In genomic region chr12:9741726-9742125, GRCh38 we compare ENCODE assay signal across 9 cellular contexts. TPM values are rescaled to one million over a fixed set of nuclear protein-coding genes. Genes with fewer than 3 reads are reported as not detected.
A peak's percentile ranks its signal among the peaks of the same experiment; 100 is the strongest.
DNase-seq lines count a peak whose midpoint lies in the region; ATAC-seq lines count a peak whose summit lies in the region.
"Had no signal": no experiment of that assay in that cellular context is flagged by ENCODE, and none has a peak within 500 bp of the region (broad histone marks: within the 10 kb centered on the region; RNA-seq: fewer than 3 reads in every experiment).

No MANE protein-coding gene starts in this region.

- no peak overlapping the region for H3K4me3 ChIP-seq in Jurkat, Clone E6-1 (ENCODE audit: low read length)
- H3K4me3 ChIP-seq: A549 had no signal

- H3K4me1 Mint-ChIP-seq in stimulated activated effector memory CD8-positive, alpha-beta T cell treated with anti-CD3 and anti-CD28 coated beads, Interleukin-12 subunit alpha, Interleukin-12 subunit beta, amount 100 ng/mL, for 72 hours, result peaks cover 52% of the 10 kb centered on the region

- peaks cover 12% of the 10 kb centered on the region for H3K36me3 Mint-ChIP-seq in stimulated activated effector memory CD8-positive, alpha-beta T cell treated with anti-CD3 and anti-CD28 coated beads, Interleukin-12 subunit alpha, Interleukin-12 subunit beta, amount 100 ng/mL, for 72 hours

- ATAC-seq in stimulated activated effector memory CD8-positive, alpha-beta T cell treated with anti-CD3 and anti-CD28 coated beads, Interleukin-12 subunit alpha, Interleukin-12 subunit beta, amount 100 ng/mL, for 72 hours, result peak; percentile 98
- ATAC-seq: A549 had no signal

- H3K9me3 Mint-ChIP-seq in stimulated activated effector memory CD8-positive, alpha-beta T cell treated with anti-CD3 and anti-CD28 coated beads, Interleukin-12 subunit alpha, Interleukin-12 subunit beta, amount 100 ng/mL, for 72 hours, result peaks cover 2% of the 10 kb centered on the region

- peak overlapping the region; percentile 92 for H3K27ac Mint-ChIP-seq in stimulated activated effector memory CD8-positive, alpha-beta T cell treated with anti-CD3 and anti-CD28 coated beads, Interleukin-12 subunit alpha, Interleukin-12 subunit beta, amount 100 ng/mL, for 72 hours

- DNase-seq in activated gamma-delta T cell treated with Interleukin-2 at 50 U/mL for 16 hours, result peak; percentile 69
- DNase-seq in activated gamma-delta T cell (lab: John Stamatoyannopoulos, UW), result no peak
- peak; percentile 75 for DNase-seq in Jurkat, Clone E6-1 (ENCODE audit: low read depth, low spot score)
- peak; percentile 73 to 74 for DNase-seq in activated T-cell treated with anti-CD3 and anti-CD28 coated beads, Interleukin-2, amount 50 U/mL, for 48 hours
- DNase-seq in stimulated activated effector memory CD8-positive, alpha-beta T cell treated with anti-CD3 and anti-CD28 coated beads, Interleukin-12 subunit alpha, Interleukin-12 subunit beta, amount 100 ng/mL, for 72 hours (ENCODE audit: low spot score in 2 of 2), result peak in 1 of 2 donors; percentile 80
- DNase-seq in NCI-H82 (lab: John Stamatoyannopoulos, UW), result no peak
- no peak for DNase-seq in iPS-NIHi11 (ENCODE audit: low spot score)
- no peak for DNase-seq in kidney glomerular epithelial cell (lab: John Stamatoyannopoulos, UW)

- H3K4me3 Mint-ChIP-seq in stimulated activated effector memory CD8-positive, alpha-beta T cell treated with anti-CD3 and anti-CD28 coated beads, Interleukin-12 subunit alpha, Interleukin-12 subunit beta, amount 100 ng/mL, for 72 hours, result peak overlapping the region; percentile 80

RNA-seq across cellular contexts. Expression of gene CLECL1, which starts 8.8 kb away (rescaled TPM):
- polyA plus RNA-seq in Jurkat, Clone E6-1 (2012; ENCODE audit: insufficient read depth, insufficient read length), result not detected
- polyA plus RNA-seq: A549 had no signal

RNA-seq across cellular contexts. Expression of gene CD69, which starts 19.0 kb away (rescaled TPM):
- polyA plus RNA-seq in Jurkat, Clone E6-1 (2012; ENCODE audit: insufficient read depth, insufficient read length), result 13.5 TPM
- polyA plus RNA-seq: A549 had no signal

Comparison
In these comparisons a context has a peak if more than half of its experiments do, and no peak if none do; other contexts are left out.
1. DNase-seq: peak in activated gamma-delta T cell treated with Interleukin-2 at 50 U/mL for 16 hours (single experiment), Jurkat, Clone E6-1 (single experiment) and activated T-cell treated with anti-CD3 and anti-CD28 coated beads, Interleukin-2, amount 50 U/mL, for 48 hours (2 of 2); none in activated gamma-delta T cell (single experiment), NCI-H82 (single experiment), iPS-NIHi11 (single experiment) and kidney glomerular epithelial cell (single experiment).